Comparison of ENCODE assay signal across 8 cellular contexts in genomic region chr12:64759035-64759894, GRCh38. TPM values are rescaled to one million over a fixed set of nuclear protein-coding genes. Genes with fewer than 3 reads are reported as not detected.
DNase-seq lines count a peak whose midpoint lies in the region; ATAC-seq, FAIRE-seq and TF ChIP-seq lines count a peak whose summit lies in the region.

Gene GNS, minus strand, starts transcription at chr12:64759406. Its CDS starts 130 bp downstream, at chr12:64759276.

- peak within 1 kb of the TSS; percentile 96 for H3K4me2 ChIP-seq in keratinocyte (ENCODE audit: control insufficient read depth, extremely low read depth, insufficient read depth, low read depth, low read length)

- peak; percentile 84 for ATAC-seq in GM19023 (IDR thresholded peaks at IDR 0.05; ENCODE audit: unreplicated experiment)
- ATAC-seq in HG03342 (IDR thresholded peaks at IDR 0.05; ENCODE audit: unreplicated experiment): peak; percentile 83

- FAIRE-seq in keratinocyte (lab: Jason Lieb, UNC): peak; percentile 64

- H3K9me1 ChIP-seq in keratinocyte (ENCODE audit: control insufficient read depth, extremely low read depth, insufficient read depth, low read length): no peaks in the 10 kb centered on the region

- no peak for TF ChIP-seq CTCF in keratinocyte (optimal IDR thresholded peaks at IDR 0.05 in 1 of 3, IDR thresholded peaks at IDR 0.05 in 1 of 3, conservative IDR thresholded peaks at IDR 0.05 in 1 of 3; ENCODE audit: extremely low read depth in 1 of 3, insufficient read depth in 2 of 3, low read length in 3 of 3)

- dilution Hi-C loops in keratinocyte (cut with MboI; ENCODE audit: extremely low pct_ligation_motif_present, low sequenced_read_pairs): no loop called here

- peaks cover 14% of the 10 kb centered on the region for H3K4me1 ChIP-seq in keratinocyte (ENCODE audit: control insufficient read depth, extremely low read depth, insufficient read depth, low read length)

- H3K36me3 ChIP-seq in keratinocyte (ENCODE audit: control insufficient read depth in 2 of 2, extremely low read depth in 1 of 2, insufficient read depth in 2 of 2, low read length in 2 of 2): peaks cover 0 to 2% of the 10 kb centered on the region in 2 experiments

- H3K79me2 ChIP-seq in keratinocyte (ENCODE audit: control insufficient read depth, insufficient read depth, low read length): peaks cover 4% of the 10 kb centered on the region

- H3K27me3 ChIP-seq in keratinocyte (ENCODE audit: control insufficient read depth, extremely low read depth, insufficient read depth, low read length): no peaks in the 10 kb centered on the region

- no peaks in the 10 kb centered on the region for H4K20me1 ChIP-seq in keratinocyte (ENCODE audit: control insufficient read depth, extremely low read depth, insufficient read depth, low read length)

- peak within 1 kb of the TSS; percentile 94 to 97 (median 97) for H3K4me3 ChIP-seq in keratinocyte (ENCODE audit: control insufficient read depth in 2 of 3, extremely low read depth in 1 of 3, insufficient read depth in 2 of 3, low read depth in 1 of 3, low read length in 3 of 3)

- peak; percentile 99 for DNase-seq in AG08396 (ENCODE audit: low spot score)
- DNase-seq in NCI-H446 treated with DMSO at 0.1 percent for 48 hours (lab: John Stamatoyannopoulos, UW): peak; percentile 72
- DNase-seq in activated CD4-positive, CD25-positive, alpha-beta regulatory T cell treated with anti-CD3 and anti-CD28 coated beads, Interleukin-2, amount 50 U/mL, for 72 hours: peak; percentile 99
- peak; percentile 76 to 78 for DNase-seq in cerebellar nuclear complex (lab: John Stamatoyannopoulos, UW)
- DNase-seq in keratinocyte (ENCODE audit: low read depth, low spot score): peak; percentile 61
- peak; percentile 82 to 98 for DNase-seq in stimulated activated CD4-positive, alpha-beta T cell treated with anti-CD3 and anti-CD28 coated beads, Interleukin-15, amount 100 ng/mL, for 1 hour (ENCODE audit: low read depth in 1 of 2, low spot score in 1 of 2)

- H3K27ac ChIP-seq in keratinocyte (ENCODE audit: control insufficient read depth, insufficient read depth, low read length): peak within 1 kb of the TSS; percentile 77

- peak within 1 kb of the TSS; percentile 98 for H2AFZ ChIP-seq in keratinocyte (ENCODE audit: control insufficient read depth, low read length)

- H3K9me3 ChIP-seq in keratinocyte (ENCODE audit: control insufficient read depth, low read depth, low read length): no peaks in the 10 kb centered on the region

- peak within 1 kb of the TSS; percentile 88 for H3K9ac ChIP-seq in keratinocyte (ENCODE audit: control insufficient read depth, extremely low read depth, insufficient read depth, low read length)

RNA-seq across cellular contexts. Expression of gene GNS, which starts in this region (rescaled TPM):
- polyA plus RNA-seq in keratinocyte: 48.4 to 57.8 TPM (median 57.8 TPM) in 3 replicates
- polyA plus RNA-seq in keratinocyte (2011; ENCODE audit: low read depth): 24.8 TPM
- 17.0 and 27.9 TPM in 2 replicates for polyA plus RNA-seq in keratinocyte (2011; cell fraction: cytosol; rRNA removed)
- polyA plus RNA-seq in keratinocyte (2011; cell fraction: nucleus; rRNA removed): 96.5 and 103 TPM in 2 replicates
- polyA plus RNA-seq in keratinocyte (2012; ENCODE audit: low replicate concordance): 29.7 and 35.6 TPM in 2 replicates
- polyA minus RNA-seq in keratinocyte: 55.7 to 119 TPM (median 116 TPM) in 3 replicates
- 47.4 TPM for polyA minus RNA-seq in keratinocyte (2011; cell fraction: cytosol; rRNA and poly(A)+ RNA removed)
- polyA minus RNA-seq in keratinocyte (2011; cell fraction: nucleus; rRNA and poly(A)+ RNA removed): 127 and 260 TPM in 2 replicates

Comparison
In these comparisons a context has a peak if more than half of its experiments do, and no peak if none do; other contexts are left out.
1. Peak in every context shown above with its lines: DNase-seq, ATAC-seq, H3K4me3 ChIP-seq and H3K27ac ChIP-seq.